26 cellular contexts compared by ENCODE assay signal in genomic region chr5:31916327-31916726, GRCh38.
DNase-seq lines count a peak whose midpoint lies in the region; ATAC-seq, FAIRE-seq and TF ChIP-seq lines count a peak whose summit lies in the region.
"Had no signal": no experiment of that assay in that cellular context is flagged by ENCODE, and none has a peak within 500 bp of the region (broad histone marks: within the 10 kb centered on the region; RNA-seq: fewer than 3 reads in every experiment).

No MANE protein-coding gene starts in this region.

- POLR2A ChIA-PET in MCF 10A (lab: Yijun Ruan, JAX): interaction anchor here (1.1 to 8.7 kb wide), 5 partner anchors 21 to 143 kb away, joined by 3 to 94 read pairs (median 5); no protein-coding TSS in a partner anchor
- POLR2A ChIA-PET in activated CD8-positive, alpha-beta T cell treated with anti-CD3 and anti-CD28 coated beads for 36 hours (lab: Charles Lee): no interaction called here

- no peak for TF ChIP-seq POLR2A in suprapubic skin (IDR thresholded peaks at IDR 0.05)

- TF ChIP-seq CTCF in MCF 10A (IDR thresholded peaks at IDR 0.05; ENCODE audit: unreplicated experiment) (no peak), lower lobe of right lung (IDR thresholded peaks at IDR 0.05) (no peak), suprapubic skin (IDR thresholded peaks at IDR 0.05) (no peak)
- TF ChIP-seq CTCF in activated CD8-positive, alpha-beta T cell treated with anti-CD3 and anti-CD28 coated beads for 36 hours (IDR thresholded peaks at IDR 0.05): no peak

- no peaks in the 10 kb centered on the region for H3K4me1 ChIP-seq in lower lobe of right lung
- peaks cover 29% of the 10 kb centered on the region for H3K4me1 ChIP-seq in suprapubic skin
- H3K4me1 ChIP-seq: SJSA1 had no signal

- TF ChIP-seq EP300 in suprapubic skin (IDR thresholded peaks at IDR 0.05): no peak

- CTCF ChIA-PET in MCF 10A (lab: Yijun Ruan, JAX): interaction anchor here (0.6 to 2.2 kb wide), 3 partner anchors 13 to 73 kb away, joined by 3 to 8 read pairs (median 4); no protein-coding TSS in a partner anchor
- CTCF ChIA-PET in activated CD8-positive, alpha-beta T cell treated with anti-CD3 and anti-CD28 coated beads for 36 hours (lab: Charles Lee): no interaction called here

- H3K4me3 ChIP-seq in lower lobe of right lung: no peak overlapping the region
- H3K4me3 ChIP-seq in suprapubic skin: no peak overlapping the region
- H3K4me3 ChIP-seq: GM23338, K562, MG63, SJSA1 had no signal

- no peaks in the 10 kb centered on the region for H3K27me3 Mint-ChIP-seq in MCF 10A (ENCODE audit: insufficient read depth, unreplicated experiment)
- H3K27me3 Mint-ChIP-seq in activated CD8-positive, alpha-beta T cell treated with anti-CD3 and anti-CD28 coated beads for 36 hours: no peaks in the 10 kb centered on the region

- H3K27ac ChIP-seq in lower lobe of right lung: no peak overlapping the region
- H3K27ac ChIP-seq in suprapubic skin: peak overlapping the region; percentile 84
- H3K27ac ChIP-seq: SJSA1 had no signal

- peak; percentile 79 for DNase-seq in MCF 10A (ENCODE audit: unreplicated experiment)
- DNase-seq in lower lobe of right lung: no peak
- DNase-seq in suprapubic skin (ENCODE audit: low spot score in 2 of 2): peak; percentile 65 to 67
- DNase-seq in stimulated activated CD4-positive, alpha-beta T cell treated with anti-CD3 and anti-CD28 coated beads, Interleukin-4, amount 100 ng/mL, for 4 hours: no peak
- DNase-seq in RCC 7860 (ENCODE audit: low spot score): no peak
- no peak for DNase-seq in activated naive CD4-positive, alpha-beta T cell treated with anti-CD3 and anti-CD28 coated beads, Interleukin-2, amount 50 U/mL, for 16 hours
- DNase-seq in activated CD8-positive, alpha-beta T cell treated with anti-CD3 and anti-CD28 coated beads for 36 hours: no peak
- DNase-seq: Calu3; DMS79 treated with DMSO at 0.1 percent for 48 hours; GF-D8; H9; MG63; NCI-H1105 treated with DMSO at 0.1 percent for 48 hours; NCI-H146; NCI-H2029; NCI-H446; NCI-H526; NCI-H82; NK-92 treated with Interleukin-12 subunit alpha and Interleukin-12 subunit beta, amount 100 ng/mL, for 24 hours; PC-3 had no signal

- H3K9me3 ChIP-seq in lower lobe of right lung: no peaks in the 10 kb centered on the region
- H3K9me3 ChIP-seq in suprapubic skin: no peaks in the 10 kb centered on the region
- H3K9me3 ChIP-seq: SJSA1 had no signal

- BruUV-seq in MCF 10A (replicated peaks; lab: Mats Ljungman, UMichigan): no TSS peak

- WGBS in suprapubic skin: 50% methylated on average over 8 of the region's 8 CpGs

- H3K4me3 Mint-ChIP-seq in MCF 10A (ENCODE audit: unreplicated experiment): no peak overlapping the region
- H3K4me3 Mint-ChIP-seq in activated CD8-positive, alpha-beta T cell treated with anti-CD3 and anti-CD28 coated beads for 36 hours: no peak overlapping the region
- H3K4me3 Mint-ChIP-seq: GM23338, H9 had no signal

- no peaks in the 10 kb centered on the region for H3K36me3 Mint-ChIP-seq in MCF 10A (ENCODE audit: insufficient read depth, unreplicated experiment)
- H3K36me3 Mint-ChIP-seq in activated CD8-positive, alpha-beta T cell treated with anti-CD3 and anti-CD28 coated beads for 36 hours (ENCODE audit: low read depth): no peaks in the 10 kb centered on the region

- H3K4me1 Mint-ChIP-seq in MCF 10A (ENCODE audit: insufficient read depth, unreplicated experiment): peaks cover 29% of the 10 kb centered on the region
- no peaks in the 10 kb centered on the region for H3K4me1 Mint-ChIP-seq in activated CD8-positive, alpha-beta T cell treated with anti-CD3 and anti-CD28 coated beads for 36 hours (ENCODE audit: low read depth)

- H3K27me3 ChIP-seq in lower lobe of right lung (ENCODE audit: low read depth) (no peaks in the 10 kb centered on the region), suprapubic skin (no peaks in the 10 kb centered on the region)
- H3K27me3 ChIP-seq: MG63, SJSA1 had no signal

- peak overlapping the region; percentile 16 for H3K27ac Mint-ChIP-seq in MCF 10A (ENCODE audit: low read depth, unreplicated experiment)
- H3K27ac Mint-ChIP-seq in activated CD8-positive, alpha-beta T cell treated with anti-CD3 and anti-CD28 coated beads for 36 hours: no peak overlapping the region
- H3K27ac Mint-ChIP-seq: GM23338 had no signal

- H3K36me3 ChIP-seq in lower lobe of right lung (no peaks in the 10 kb centered on the region), suprapubic skin (no peaks in the 10 kb centered on the region)
- H3K36me3 ChIP-seq: MG63, SJSA1 had no signal

- no peaks in the 10 kb centered on the region for H3K9me3 Mint-ChIP-seq in MCF 10A (ENCODE audit: unreplicated experiment)
- H3K9me3 Mint-ChIP-seq in activated CD8-positive, alpha-beta T cell treated with anti-CD3 and anti-CD28 coated beads for 36 hours: no peaks in the 10 kb centered on the region
- H3K9me3 Mint-ChIP-seq: GM23338, H9 had no signal

- no peak for FAIRE-seq in RCC 7860 (lab: Jason Lieb, UNC)
- FAIRE-seq: GM12892, K562 had no signal

- ATAC-seq in esophagus mucosa: peak; percentile 89
- peak; percentile 62 to 84 for ATAC-seq in lower lobe of right lung
- no peak for ATAC-seq in activated CD8-positive, alpha-beta T cell treated with anti-CD3 and anti-CD28 coated beads for 36 hours
- ATAC-seq: GM23338, K562, PC-3, Right ventricle myocardium inferior had no signal

- intact Hi-C loops in MCF 10A (cut with micrococcal nuclease) (no loop called here), lower lobe of right lung (cut with DNase I) (no loop called here)
- intact Hi-C loops in activated CD8-positive, alpha-beta T cell treated with anti-CD3 and anti-CD28 coated beads for 36 hours (cut with micrococcal nuclease): no loop called here

Comparison
In these comparisons a context has a peak if more than half of its experiments do, and no peak if none do; other contexts are left out.
1. DNase-seq: peak in MCF 10A (single experiment) and suprapubic skin (2 of 2); none in lower lobe of right lung (single experiment), stimulated activated CD4-positive, alpha-beta T cell treated with anti-CD3 and anti-CD28 coated beads, Interleukin-4, amount 100 ng/mL, for 4 hours (0 of 2), RCC 7860 (single experiment), activated naive CD4-positive, alpha-beta T cell treated with anti-CD3 and anti-CD28 coated beads, Interleukin-2, amount 50 U/mL, for 16 hours (single experiment) and activated CD8-positive, alpha-beta T cell treated with anti-CD3 and anti-CD28 coated beads for 36 hours (single experiment).